In the genomic region with DNA sequence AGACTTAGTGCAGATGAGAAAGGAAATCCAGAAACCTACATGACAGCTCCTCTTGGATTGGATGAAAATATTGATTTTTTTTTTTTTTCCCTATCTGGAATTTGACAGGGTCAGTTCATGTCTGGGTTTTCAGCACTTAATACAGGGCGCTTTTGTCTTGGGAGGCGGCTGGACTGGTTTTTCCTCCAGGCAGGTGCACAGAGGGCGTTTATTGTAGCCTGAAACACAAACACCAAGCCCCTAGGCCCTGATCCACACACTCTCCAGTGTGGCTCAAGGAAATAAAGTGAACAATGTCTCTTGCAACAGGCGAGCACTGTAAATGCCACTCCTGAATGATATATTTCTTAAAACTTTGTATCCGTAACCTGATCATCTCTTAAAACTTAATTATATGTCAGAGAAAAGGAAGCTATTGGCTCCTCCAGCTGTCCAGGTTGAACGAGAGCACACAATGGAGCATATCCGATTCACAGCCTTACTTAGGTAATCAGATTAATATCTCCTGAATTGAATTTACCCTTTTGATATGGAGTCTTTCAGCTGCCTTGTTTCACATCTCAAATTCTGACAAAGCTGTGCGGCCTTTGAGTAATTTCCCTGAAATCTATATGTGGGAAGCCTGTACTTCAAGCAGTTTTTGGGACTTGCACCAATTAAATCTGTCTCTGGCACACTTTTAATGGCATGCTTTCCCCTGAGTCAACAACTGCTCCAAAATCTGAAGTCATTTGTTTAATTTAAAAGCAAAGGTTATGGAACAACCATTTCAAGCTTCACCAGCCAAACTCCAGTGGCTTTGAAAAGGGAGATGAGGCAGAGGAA, we compare ENCODE assay signal across 9 cellular contexts.
DNase-seq lines count a peak whose midpoint lies in the region; ATAC-seq, FAIRE-seq and TF ChIP-seq lines count a peak whose summit lies in the region.
"Had no signal": no experiment of that assay in that cellular context is flagged by ENCODE, and none has a peak within 500 bp of the region (broad histone marks: within the 10 kb centered on the region; RNA-seq: fewer than 3 reads in every experiment).

No MANE protein-coding gene starts in this region.

- H3K27ac Mint-ChIP-seq in activated naive CD4-positive, alpha-beta T cell treated with anti-CD3 and anti-CD28 coated beads, Interleukin-2, amount 10 ng/mL, durations not matched to agents 7 days and 5 days, result no peak overlapping the region

- H3K9me3 ChIP-seq in PC-3 (ENCODE audit: low read length) (peaks cover under 1% of the 10 kb centered on the region; the same call in 1 of the 2 replicates), kidney (ENCODE audit: control insufficient read depth in 1 of 2, low read length in 2 of 2) (no peaks in the 10 kb centered on the region), tibial artery (no peaks in the 10 kb centered on the region)
- no peaks in the 10 kb centered on the region for H3K9me3 ChIP-seq in effector memory CD4-positive, alpha-beta T cell (ENCODE audit: control insufficient read depth, low read length)

- H3K4me3 ChIP-seq in PC-3 (ENCODE audit: low read length) (peak overlapping the region; percentile 4; the same call in 1 of the 2 replicates), kidney (ENCODE audit: low read length in 2 of 2) (no peak overlapping the region), tibial artery (no peak overlapping the region)
- H3K4me3 ChIP-seq in effector memory CD4-positive, alpha-beta T cell (ENCODE audit: insufficient read depth, low read depth, low read length, poor library complexity, severe bottlenecking), result no peak overlapping the region

- TF ChIP-seq CTCF in PC-3 (conservative IDR thresholded peaks at IDR 0.05; ENCODE audit: low read depth, low read length) (no peak), kidney (IDR thresholded peaks at IDR 0.05; ENCODE audit: borderline replicate concordance, extremely low read depth, insufficient read depth) (no peak), tibial artery (IDR thresholded peaks at IDR 0.05) (no peak)

- ATAC-seq in PC-3, result peak; percentile 83
- ATAC-seq in HG03108 (IDR thresholded peaks at IDR 0.05; ENCODE audit: unreplicated experiment), result no peak

- H3F3A ChIP-seq in PC-3 (ENCODE audit: low read length, unreplicated experiment), result peaks cover 7% of the 10 kb centered on the region

- CTCF ChIA-PET in PC-3 (lab: Charles Lee), result interaction anchor here (0.6 to 1.3 kb wide), 6 partner anchors 9 to 537 kb away, joined by 3 to 5 read pairs (median 4); no protein-coding TSS in a partner anchor
- CTCF ChIA-PET in activated naive CD4-positive, alpha-beta T cell treated with anti-CD3 and anti-CD28 coated beads, Interleukin-2, amount 10 ng/mL, durations not matched to agents 7 days and 5 days (lab: Charles Lee), result interaction anchor here (1.0 kb wide), 1 partner anchor 20 kb away, joined by 3 read pairs; no protein-coding TSS in a partner anchor

- H3K4me3 Mint-ChIP-seq in activated naive CD4-positive, alpha-beta T cell treated with anti-CD3 and anti-CD28 coated beads, Interleukin-2, amount 10 ng/mL, durations not matched to agents 7 days and 5 days, result no peak overlapping the region

- BruUV-seq in PC-3 (replicated peaks; lab: Mats Ljungman, UMichigan), result TSS peak; percentile 51

- H3K9ac ChIP-seq in PC-3 (ENCODE audit: low read length) (peak overlapping the region; percentile 19), kidney (ENCODE audit: low read length in 2 of 2) (no peak overlapping the region)

- H3K9me3 Mint-ChIP-seq in activated naive CD4-positive, alpha-beta T cell treated with anti-CD3 and anti-CD28 coated beads, Interleukin-2, amount 10 ng/mL, durations not matched to agents 7 days and 5 days, result peaks cover 5% of the 10 kb centered on the region

- no peaks in the 10 kb centered on the region for H3K27me3 Mint-ChIP-seq in activated naive CD4-positive, alpha-beta T cell treated with anti-CD3 and anti-CD28 coated beads, Interleukin-2, amount 10 ng/mL, durations not matched to agents 7 days and 5 days

- H3K27ac ChIP-seq in PC-3 (ENCODE audit: low read length) (peak overlapping the region; percentile 75), kidney (ENCODE audit: low read depth in 2 of 2, low read length in 2 of 2) (peak overlapping the region; percentile 54 to 61), tibial artery (peak overlapping the region; percentile 58 to 67)
- no peak overlapping the region for H3K27ac ChIP-seq in effector memory CD4-positive, alpha-beta T cell (ENCODE audit: insufficient read depth, low read length, poor library complexity, severe bottlenecking)

- H3K36me3 ChIP-seq in PC-3 (ENCODE audit: low read depth, low read length) (no peaks in the 10 kb centered on the region), kidney (ENCODE audit: control insufficient read depth in 1 of 2, insufficient read depth in 2 of 2, low read length in 2 of 2) (no peaks in the 10 kb centered on the region), tibial artery (no peaks in the 10 kb centered on the region)
- no peaks in the 10 kb centered on the region for H3K36me3 ChIP-seq in effector memory CD4-positive, alpha-beta T cell (ENCODE audit: control insufficient read depth, insufficient read depth, low read length)

- no peaks in the 10 kb centered on the region for H3K4me1 Mint-ChIP-seq in activated naive CD4-positive, alpha-beta T cell treated with anti-CD3 and anti-CD28 coated beads, Interleukin-2, amount 10 ng/mL, durations not matched to agents 7 days and 5 days

- H3K36me3 Mint-ChIP-seq in activated naive CD4-positive, alpha-beta T cell treated with anti-CD3 and anti-CD28 coated beads, Interleukin-2, amount 10 ng/mL, durations not matched to agents 7 days and 5 days, result peaks cover 6% of the 10 kb centered on the region

- H3K27me3 ChIP-seq in PC-3 (ENCODE audit: low read length) (no peaks in the 10 kb centered on the region), tibial artery (no peaks in the 10 kb centered on the region)
- H3K27me3 ChIP-seq in effector memory CD4-positive, alpha-beta T cell (replicated peaks; ENCODE audit: control insufficient read depth, insufficient read depth, low read length, poor library complexity, severe bottlenecking), result no peaks in the 10 kb centered on the region

- H4K20me1 ChIP-seq in PC-3 (ENCODE audit: low read length), result no peaks in the 10 kb centered on the region

- H3K79me2 ChIP-seq in PC-3 (ENCODE audit: low read length), result no peaks in the 10 kb centered on the region

- peak overlapping the region; percentile 47 for H3K4me2 ChIP-seq in PC-3 (ENCODE audit: low read length)

- DNase-seq in NCI-H1092 (lab: John Stamatoyannopoulos, UW) (peak; percentile 74), PC-3 (peak; percentile 84), kidney (no peak), tibial artery (no peak)
- DNase-seq in effector memory CD4-positive, alpha-beta T cell, result no peak
- no peak for DNase-seq in activated CD4-positive, CD25-positive, alpha-beta regulatory T cell treated with anti-CD3 and anti-CD28 coated beads, Interleukin-2, amount 50 U/mL, for 72 hours
- DNase-seq in activated naive CD4-positive, alpha-beta T cell treated with anti-CD3 and anti-CD28 coated beads, Interleukin-2, amount 10 ng/mL, durations not matched to agents 7 days and 5 days, result no peak
- DNase-seq: hippocampal formation had no signal

- intact Hi-C loops in PC-3 (cut with micrococcal nuclease), result loop anchor here (1.0 to 5.0 kb wide), 8 partner anchors 51 to 510 kb away; no protein-coding TSS in a partner anchor
- intact Hi-C loops in kidney (cut with DNase I), result no loop called here
- intact Hi-C loops in tibial artery (cut with DNase I; ENCODE audit: low total_unique reads), result no loop called here

- POLR2A ChIA-PET in PC-3 (lab: Charles Lee; ENCODE audit: unreplicated experiment), result interaction anchor here (0.6 to 0.7 kb wide), 4 partner anchors 31 to 292 kb away, joined by 3 to 8 read pairs (median 6); no protein-coding TSS in a partner anchor

- peak overlapping the region; percentile 10; the same call in 1 of the 2 replicates for H2AFZ ChIP-seq in PC-3 (ENCODE audit: low read length)

- FAIRE-seq in kidney (lab: Jason Lieb, UNC), result no peak

- peaks cover 41% of the 10 kb centered on the region for H3K4me1 ChIP-seq in PC-3 (ENCODE audit: insufficient read depth, low read length)
- H3K4me1 ChIP-seq in kidney (ENCODE audit: control insufficient read depth in 1 of 2, insufficient read depth in 1 of 2, low read depth in 1 of 2, low read length in 2 of 2), result peaks cover 2 to 11% of the 10 kb centered on the region in 2 donors
- H3K4me1 ChIP-seq in tibial artery, result peaks cover 0 to 36% (median 25%) of the 10 kb centered on the region in 4 donors
- no peaks in the 10 kb centered on the region for H3K4me1 ChIP-seq in effector memory CD4-positive, alpha-beta T cell (ENCODE audit: control insufficient read depth, insufficient read depth, low read length, poor library complexity, severe bottlenecking)

- no peaks in the 10 kb centered on the region for H3K9me2 ChIP-seq in PC-3 (replicated peaks; ENCODE audit: low read length)

Comparison
In these comparisons a context has a peak if more than half of its experiments do, and no peak if none do; other contexts are left out.
1. DNase-seq: peak in NCI-H1092 (single experiment) and PC-3 (single experiment); none in kidney (single experiment), tibial artery (0 of 2), effector memory CD4-positive, alpha-beta T cell (0 of 3), activated CD4-positive, CD25-positive, alpha-beta regulatory T cell treated with anti-CD3 and anti-CD28 coated beads, Interleukin-2, amount 50 U/mL, for 72 hours (single experiment) and activated naive CD4-positive, alpha-beta T cell treated with anti-CD3 and anti-CD28 coated beads, Interleukin-2, amount 10 ng/mL, durations not matched to agents 7 days and 5 days (single experiment).